8 cellular contexts compared by ENCODE assay signal in the genomic region with DNA sequence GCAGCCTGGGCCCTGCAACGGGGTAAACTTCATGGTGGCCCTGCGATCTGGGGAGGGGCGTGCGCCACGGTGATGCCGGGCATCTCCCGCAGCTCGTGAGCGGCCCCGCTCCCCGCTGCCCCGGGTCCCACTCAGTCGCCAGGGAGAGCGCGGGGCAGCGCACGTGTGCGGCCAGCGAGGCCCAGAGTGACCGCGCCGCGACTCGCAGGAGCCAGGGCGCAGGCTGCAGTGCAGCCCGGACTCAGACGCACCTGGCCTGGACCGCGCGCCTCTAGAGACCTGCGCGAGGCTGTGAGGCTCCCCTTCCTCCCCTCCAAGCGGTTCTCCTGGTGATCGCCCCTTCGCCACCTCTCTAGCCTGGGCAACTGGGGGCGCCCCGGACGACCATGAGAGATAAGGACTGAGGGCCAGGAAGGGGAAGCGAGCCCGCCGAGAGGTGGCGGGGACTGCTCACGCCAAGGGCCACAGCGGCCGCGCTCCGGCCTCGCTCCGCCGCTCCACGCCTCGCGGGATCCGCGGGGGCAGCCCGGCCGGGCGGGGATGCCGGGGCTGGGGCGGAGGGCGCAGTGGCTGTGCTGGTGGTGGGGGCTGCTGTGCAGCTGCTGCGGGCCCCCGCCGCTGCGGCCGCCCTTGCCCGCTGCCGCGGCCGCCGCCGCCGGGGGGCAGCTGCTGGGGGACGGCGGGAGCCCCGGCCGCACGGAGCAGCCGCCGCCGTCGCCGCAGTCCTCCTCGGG. TPM values are rescaled to one million over a fixed set of nuclear protein-coding genes. Genes with fewer than 3 reads are reported as not detected.
DNase-seq lines count a peak whose midpoint lies in the region; ATAC-seq and TF ChIP-seq lines count a peak whose summit lies in the region.

No MANE protein-coding gene starts in this region.

- peaks cover 27% of the 10 kb centered on the region for H3K27me3 Mint-ChIP-seq in Caco-2 (ENCODE audit: insufficient read depth, unreplicated experiment)

- POLR2A ChIA-PET in Caco-2 (lab: Charles Lee): no interaction called here

- H2AK5ac ChIP-seq in mesenchymal stem cell (ENCODE audit: low read length, severe bottlenecking): no peak overlapping the region

- H3K4me2 ChIP-seq in mesenchymal stem cell (ENCODE audit: low read length, poor library complexity, severe bottlenecking): peak overlapping the region; percentile 99

- H3K18ac ChIP-seq in mesenchymal stem cell (ENCODE audit: low read depth in 1 of 2, low read length in 2 of 2): no peak overlapping the region

- H4K91ac ChIP-seq in mesenchymal stem cell (ENCODE audit: low read length): no peak overlapping the region

- no peak overlapping the region for H3K4ac ChIP-seq in mesenchymal stem cell (ENCODE audit: low read depth in 1 of 2, low read length in 2 of 2)

- no peak overlapping the region for H3K27ac ChIP-seq in mesenchymal stem cell (ENCODE audit: low read length, poor library complexity, severe bottlenecking)

- CTCF ChIA-PET in Caco-2 (lab: Charles Lee): interaction anchor here (0.6 kb wide), 1 partner anchor 98 kb away, joined by 4 read pairs; no protein-coding TSS in a partner anchor

- no peak overlapping the region for H2BK12ac ChIP-seq in mesenchymal stem cell (ENCODE audit: low read length in 2 of 2)

- no peaks in the 10 kb centered on the region for H3K79me1 ChIP-seq in mesenchymal stem cell (replicated peaks; ENCODE audit: low read length, poor library complexity, severe bottlenecking)

- no peak overlapping the region for H2BK120ac ChIP-seq in mesenchymal stem cell (ENCODE audit: low read depth, low read length)

- no peaks in the 10 kb centered on the region for H3K9me3 ChIP-seq in Caco-2
- no peaks in the 10 kb centered on the region for H3K9me3 ChIP-seq in mesenchymal stem cell (ENCODE audit: control insufficient read depth, low read length)

- no peak overlapping the region for H4K8ac ChIP-seq in mesenchymal stem cell (ENCODE audit: low read length)

- H3K27ac Mint-ChIP-seq in Caco-2 (ENCODE audit: unreplicated experiment): no peak overlapping the region

- peak overlapping the region; percentile 22 for H3K9ac ChIP-seq in mesenchymal stem cell (ENCODE audit: low read length)

- intact Hi-C loops in Caco-2 (cut with micrococcal nuclease; ENCODE audit: unreplicated experiment): loop anchor here (10.0 kb wide), 1 partner anchor 188 kb away; a partner anchor contains a TSS

- H3K36me3 ChIP-seq in Caco-2 (ENCODE audit: control insufficient read depth, insufficient read depth, low read length): no peaks in the 10 kb centered on the region
- H3K36me3 ChIP-seq in mesenchymal stem cell (ENCODE audit: control insufficient read depth in 1 of 2, insufficient read depth in 2 of 2, low read depth in 1 of 2, low read length in 2 of 2): no peaks in the 10 kb centered on the region

- no peaks in the 10 kb centered on the region for H3K4me1 Mint-ChIP-seq in Caco-2 (ENCODE audit: low read depth, unreplicated experiment)

- H3K4me3 ChIP-seq in Caco-2 (ENCODE audit: low read depth, low read length) (peak overlapping the region; percentile 42), NB4 (ENCODE audit: low read depth, low read length) (no peak overlapping the region), choroid plexus epithelial cell (ENCODE audit: low read depth, low read length) (peak overlapping the region; percentile 63), mesenchymal stem cell (ENCODE audit: insufficient read depth in 1 of 2, low read depth in 1 of 2, low read length in 2 of 2) (peak overlapping the region; percentile 62 to 82)

- TF ChIP-seq POLR2A in NB4 (IDR thresholded peaks at IDR 0.05; ENCODE audit: extremely low read depth, insufficient read length): no peak

- 1% methylated on average over 29 of the region's 84 CpGs for WGBS in mesenchymal stem cell

- H3K4me1 ChIP-seq in Caco-2 (peaks cover 15% of the 10 kb centered on the region; the same call in 1 of the 2 replicates), mesenchymal stem cell (ENCODE audit: control insufficient read depth, insufficient read depth, low read depth, low read length) (peaks cover 25% of the 10 kb centered on the region)

- H3K4me3 Mint-ChIP-seq in Caco-2 (ENCODE audit: unreplicated experiment): peak overlapping the region; percentile 77

- H2AFZ ChIP-seq in mesenchymal stem cell (ENCODE audit: low read depth, low read length): peak overlapping the region; percentile 87

- peak; percentile 33 for ATAC-seq in GM19455 (IDR thresholded peaks at IDR 0.05; ENCODE audit: unreplicated experiment)

- H3K36me3 Mint-ChIP-seq in Caco-2 (ENCODE audit: insufficient read depth, unreplicated experiment): no peaks in the 10 kb centered on the region

- H2BK5ac ChIP-seq in mesenchymal stem cell (ENCODE audit: low read depth, low read length, poor library complexity, severe bottlenecking): no peak overlapping the region

- peaks cover 6% of the 10 kb centered on the region for H3K27me3 ChIP-seq in Caco-2 (replicated peaks; ENCODE audit: control insufficient read depth, insufficient read depth, low read length)
- peaks cover 10 to 49% of the 10 kb centered on the region in 2 experiments for H3K27me3 ChIP-seq in mesenchymal stem cell (ENCODE audit: control insufficient read depth in 1 of 2, insufficient read depth in 1 of 2, low read length in 2 of 2)

- H3K14ac ChIP-seq in mesenchymal stem cell (ENCODE audit: low read length in 2 of 2): peak overlapping the region in 1 of 2 experiments; percentile 64

- no peak for TF ChIP-seq CTCF in Caco-2 (IDR thresholded peaks at IDR 0.05; ENCODE audit: insufficient read depth in 1 of 2, low read depth in 1 of 2, low read length in 1 of 2, severe bottlenecking in 1 of 2, unreplicated experiment in 1 of 2)
- TF ChIP-seq CTCF in NB4 (IDR thresholded peaks at IDR 0.05; ENCODE audit: low read depth, low read length): no peak
- TF ChIP-seq CTCF in choroid plexus epithelial cell (conservative IDR thresholded peaks at IDR 0.05; ENCODE audit: low read depth, low read length): no peak

- no peak overlapping the region for H2BK15ac ChIP-seq in mesenchymal stem cell (ENCODE audit: low read depth, poor library complexity, severe bottlenecking)

- peak overlapping the region in 1 of 2 experiments; percentile 94 for H3K23ac ChIP-seq in mesenchymal stem cell (ENCODE audit: low read length in 2 of 2)

- BruUV-seq in Caco-2 (replicated peaks; lab: Mats Ljungman, UMichigan): no TSS peak

- no peaks in the 10 kb centered on the region for H3K9me3 Mint-ChIP-seq in Caco-2 (ENCODE audit: unreplicated experiment)

- DNase-seq in Caco-2 (peak in 1 of 2 experiments; percentile 33), NB4 (ENCODE audit: low read depth) (peak; percentile 26), choroid plexus epithelial cell (ENCODE audit: low read depth) (no peak), mesenchymal stem cell (peak; percentile 18), KG1 (lab: John Stamatoyannopoulos, UW) (no peak), SKM-1 treated with dmso at 0.1 percent for 144 hours (lab: John Stamatoyannopoulos, UW; ENCODE audit: unreplicated experiment) (no peak)
- DNase-seq in effector CD8-positive, alpha-beta T cell (lab: John Stamatoyannopoulos, UW): no peak

RNA-seq across cellular contexts. Expression of a gene that starts 0.7 kb away (rescaled TPM):
- total RNA-seq in Caco-2 (2022): 0.39 and 0.61 TPM in 2 replicates
- polyA plus RNA-seq in mesenchymal stem cell (2013, experiment 1 of 2): 0.46 TPM
- polyA plus RNA-seq in mesenchymal stem cell (2013, experiment 2 of 2): 0.42 TPM

Comparison
In these comparisons a context has a peak if more than half of its experiments do, and no peak if none do; other contexts are left out.
1. DNase-seq: peak in NB4 (single experiment) and mesenchymal stem cell (single experiment); none in choroid plexus epithelial cell (single experiment), effector CD8-positive, alpha-beta T cell (single experiment), KG1 (single experiment) and SKM-1 treated with dmso at 0.1 percent for 144 hours (single experiment).